ENCODE assay signal across 21 cellular contexts in the genomic region with DNA sequence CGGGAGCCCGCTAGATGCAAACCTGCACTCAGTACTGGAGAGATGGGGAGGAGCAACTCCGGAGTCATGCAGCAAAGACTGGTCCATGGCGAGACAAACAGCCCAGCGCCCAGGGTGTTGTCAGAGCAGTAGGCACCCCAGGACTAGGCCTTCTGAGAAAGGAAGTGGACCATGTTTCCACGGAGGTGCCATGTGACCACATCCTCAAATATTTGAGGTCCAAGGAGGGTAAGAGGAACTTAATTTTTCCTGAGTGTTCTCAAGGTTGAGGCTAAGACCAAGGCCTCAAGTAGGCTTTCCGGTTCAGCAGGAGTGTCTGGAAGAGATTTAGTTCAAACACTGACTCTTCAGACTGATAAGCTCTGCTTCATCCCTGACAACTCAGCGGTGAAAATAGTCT.
A peak's percentile ranks its signal among the peaks of the same experiment; 100 is the strongest.
DNase-seq lines count a peak whose midpoint lies in the region; ATAC-seq and TF ChIP-seq lines count a peak whose summit lies in the region.
"Had no signal": no experiment of that assay in that cellular context is flagged by ENCODE, and none has a peak within 500 bp of the region (broad histone marks: within the 10 kb centered on the region; RNA-seq: fewer than 3 reads in every experiment).

No MANE protein-coding gene starts in this region.

- TF ChIP-seq CTCF in activated CD8-positive, alpha-beta T cell treated with anti-CD3 and anti-CD28 coated beads for 36 hours (IDR thresholded peaks at IDR 0.05) = no peak
- TF ChIP-seq CTCF in NB4 (IDR thresholded peaks at IDR 0.05; ENCODE audit: low read depth, low read length) = no peak

- peaks cover 3% of the 10 kb centered on the region for H3K36me3 Mint-ChIP-seq in activated CD8-positive, alpha-beta T cell treated with anti-CD3 and anti-CD28 coated beads, Interleukin-2, amount 10 ng/mL, durations not matched to agents 7 days and 5 days (ENCODE audit: low read depth)
- no peaks in the 10 kb centered on the region for H3K36me3 Mint-ChIP-seq in activated CD8-positive, alpha-beta T cell treated with anti-CD3 and anti-CD28 coated beads for 36 hours (ENCODE audit: low read depth)
- H3K36me3 Mint-ChIP-seq: CD8-positive, alpha-beta T cell; neural progenitor cell had no signal

- no peak overlapping the region for H3K4me3 Mint-ChIP-seq in activated CD8-positive, alpha-beta T cell treated with anti-CD3 and anti-CD28 coated beads, Interleukin-2, amount 10 ng/mL, durations not matched to agents 7 days and 5 days
- H3K4me3 Mint-ChIP-seq in activated CD8-positive, alpha-beta T cell treated with anti-CD3 and anti-CD28 coated beads for 36 hours = no peak overlapping the region
- H3K4me3 Mint-ChIP-seq: activated T-helper 17 cell treated with anti-CD3 and anti-CD28 coated beads, Interleukin-2, amount 50 U/mL, for 72 hours; CD8-positive, alpha-beta T cell; effector memory CD8-positive, alpha-beta T cell; neural progenitor cell; stimulated activated naive CD8-positive, alpha-beta T cell treated with anti-CD3 and anti-CD28 coated beads, Interleukin-15, amount 100 ng/mL, for 72 hours had no signal

- TF ChIP-seq POLR2A in NB4 (IDR thresholded peaks at IDR 0.05; ENCODE audit: extremely low read depth, insufficient read length) = no peak

- no peak for DNase-seq in activated CD8-positive, alpha-beta T cell treated with anti-CD3 and anti-CD28 coated beads, Interleukin-2, amount 10 ng/mL, durations not matched to agents 7 days and 5 days
- DNase-seq in activated CD8-positive, alpha-beta T cell treated with anti-CD3 and anti-CD28 coated beads for 36 hours = no peak
- DNase-seq in NB4 (ENCODE audit: low read depth) (peak; percentile 64), amniotic epithelial cell (ENCODE audit: low read depth) (peak; percentile 77), pons (ENCODE audit: low spot score) (peak; percentile 70), A172 (ENCODE audit: low spot score) (no peak), retina (no peak)
- DNase-seq: CD8-positive, alpha-beta T cell; cerebellar nuclear complex; effector memory CD8-positive, alpha-beta T cell; mesenchymal stem cell; MG63; NCI-H2029 treated with DMSO at 0.1 percent for 48 hours; NCI-H524; stimulated activated naive CD8-positive, alpha-beta T cell treated with anti-CD3 and anti-CD28 coated beads, Interleukin-15, amount 100 ng/mL, for 72 hours; WERI-Rb-1 had no signal

- POLR2A ChIA-PET in activated CD8-positive, alpha-beta T cell treated with anti-CD3 and anti-CD28 coated beads, Interleukin-2, amount 10 ng/mL, durations not matched to agents 7 days and 5 days (lab: Charles Lee) = no interaction called here
- POLR2A ChIA-PET in activated CD8-positive, alpha-beta T cell treated with anti-CD3 and anti-CD28 coated beads for 36 hours (lab: Charles Lee) = no interaction called here

- H3K4me1 Mint-ChIP-seq in activated CD8-positive, alpha-beta T cell treated with anti-CD3 and anti-CD28 coated beads, Interleukin-2, amount 10 ng/mL, durations not matched to agents 7 days and 5 days (ENCODE audit: low read depth) = peaks cover 27% of the 10 kb centered on the region
- H3K4me1 Mint-ChIP-seq in activated CD8-positive, alpha-beta T cell treated with anti-CD3 and anti-CD28 coated beads for 36 hours (ENCODE audit: low read depth) = peaks cover 4% of the 10 kb centered on the region
- H3K4me1 Mint-ChIP-seq: activated T-helper 17 cell treated with anti-CD3 and anti-CD28 coated beads, Interleukin-2, amount 50 U/mL, for 72 hours had no signal

- no peaks in the 10 kb centered on the region for H3K9me3 Mint-ChIP-seq in activated CD8-positive, alpha-beta T cell treated with anti-CD3 and anti-CD28 coated beads, Interleukin-2, amount 10 ng/mL, durations not matched to agents 7 days and 5 days (ENCODE audit: insufficient read depth)
- H3K9me3 Mint-ChIP-seq in activated CD8-positive, alpha-beta T cell treated with anti-CD3 and anti-CD28 coated beads for 36 hours = peaks cover 2% of the 10 kb centered on the region
- H3K9me3 Mint-ChIP-seq: activated T-helper 17 cell treated with anti-CD3 and anti-CD28 coated beads, Interleukin-2, amount 50 U/mL, for 72 hours; effector memory CD8-positive, alpha-beta T cell had no signal

- H3K27me3 Mint-ChIP-seq in activated CD8-positive, alpha-beta T cell treated with anti-CD3 and anti-CD28 coated beads, Interleukin-2, amount 10 ng/mL, durations not matched to agents 7 days and 5 days (ENCODE audit: low read depth) = no peaks in the 10 kb centered on the region
- H3K27me3 Mint-ChIP-seq in activated CD8-positive, alpha-beta T cell treated with anti-CD3 and anti-CD28 coated beads for 36 hours = no peaks in the 10 kb centered on the region
- H3K27me3 Mint-ChIP-seq: activated T-helper 17 cell treated with anti-CD3 and anti-CD28 coated beads, Interleukin-2, amount 50 U/mL, for 72 hours; effector memory CD8-positive, alpha-beta T cell; stimulated activated naive CD8-positive, alpha-beta T cell treated with anti-CD3 and anti-CD28 coated beads, Interleukin-15, amount 100 ng/mL, for 72 hours had no signal

- intact Hi-C loops in activated CD8-positive, alpha-beta T cell treated with anti-CD3 and anti-CD28 coated beads for 36 hours (cut with micrococcal nuclease) = no loop called here

- peak; percentile 27 for ATAC-seq in activated CD8-positive, alpha-beta T cell treated with anti-CD3 and anti-CD28 coated beads, Interleukin-2, amount 10 ng/mL, durations not matched to agents 7 days and 5 days
- ATAC-seq in activated CD8-positive, alpha-beta T cell treated with anti-CD3 and anti-CD28 coated beads for 36 hours = no peak
- ATAC-seq in HG03342 (IDR thresholded peaks at IDR 0.05; ENCODE audit: unreplicated experiment) = no peak
- ATAC-seq: A549; activated T-helper 17 cell treated with anti-CD3 and anti-CD28 coated beads, Interleukin-2, amount 50 U/mL, for 72 hours; CD8-positive, alpha-beta T cell; effector memory CD8-positive, alpha-beta T cell; SK-N-SH treated with all-trans-retinoic acid at 6 μM for 48 hours; stimulated activated naive CD8-positive, alpha-beta T cell treated with anti-CD3 and anti-CD28 coated beads, Interleukin-15, amount 100 ng/mL, for 72 hours had no signal

- H3K27ac Mint-ChIP-seq in activated CD8-positive, alpha-beta T cell treated with anti-CD3 and anti-CD28 coated beads, Interleukin-2, amount 10 ng/mL, durations not matched to agents 7 days and 5 days = no peak overlapping the region
- H3K27ac Mint-ChIP-seq in activated CD8-positive, alpha-beta T cell treated with anti-CD3 and anti-CD28 coated beads for 36 hours = no peak overlapping the region
- H3K27ac Mint-ChIP-seq: activated T-helper 17 cell treated with anti-CD3 and anti-CD28 coated beads, Interleukin-2, amount 50 U/mL, for 72 hours; CD8-positive, alpha-beta T cell; effector memory CD8-positive, alpha-beta T cell; neural progenitor cell had no signal

- no peak overlapping the region for H3K4me3 ChIP-seq in NB4 (ENCODE audit: low read depth, low read length)
- H3K4me3 ChIP-seq: A549, MG63, neural progenitor cell had no signal

- CTCF ChIA-PET in activated CD8-positive, alpha-beta T cell treated with anti-CD3 and anti-CD28 coated beads, Interleukin-2, amount 10 ng/mL, durations not matched to agents 7 days and 5 days (lab: Charles Lee) = no interaction called here
- CTCF ChIA-PET in activated CD8-positive, alpha-beta T cell treated with anti-CD3 and anti-CD28 coated beads for 36 hours (lab: Charles Lee) = interaction anchor here (0.9 kb wide), 1 partner anchor 306 kb away, joined by 5 read pairs; no protein-coding TSS in a partner anchor

Comparison
In these comparisons a context has a peak if more than half of its experiments do, and no peak if none do; other contexts are left out.
1. DNase-seq: peak in NB4 (single experiment), amniotic epithelial cell (single experiment) and pons (single experiment); none in activated CD8-positive, alpha-beta T cell treated with anti-CD3 and anti-CD28 coated beads, Interleukin-2, amount 10 ng/mL, durations not matched to agents 7 days and 5 days (single experiment), activated CD8-positive, alpha-beta T cell treated with anti-CD3 and anti-CD28 coated beads for 36 hours (single experiment), A172 (single experiment) and retina (single experiment).